ENCODE assay signal across 8 cellular contexts in the genomic region with DNA sequence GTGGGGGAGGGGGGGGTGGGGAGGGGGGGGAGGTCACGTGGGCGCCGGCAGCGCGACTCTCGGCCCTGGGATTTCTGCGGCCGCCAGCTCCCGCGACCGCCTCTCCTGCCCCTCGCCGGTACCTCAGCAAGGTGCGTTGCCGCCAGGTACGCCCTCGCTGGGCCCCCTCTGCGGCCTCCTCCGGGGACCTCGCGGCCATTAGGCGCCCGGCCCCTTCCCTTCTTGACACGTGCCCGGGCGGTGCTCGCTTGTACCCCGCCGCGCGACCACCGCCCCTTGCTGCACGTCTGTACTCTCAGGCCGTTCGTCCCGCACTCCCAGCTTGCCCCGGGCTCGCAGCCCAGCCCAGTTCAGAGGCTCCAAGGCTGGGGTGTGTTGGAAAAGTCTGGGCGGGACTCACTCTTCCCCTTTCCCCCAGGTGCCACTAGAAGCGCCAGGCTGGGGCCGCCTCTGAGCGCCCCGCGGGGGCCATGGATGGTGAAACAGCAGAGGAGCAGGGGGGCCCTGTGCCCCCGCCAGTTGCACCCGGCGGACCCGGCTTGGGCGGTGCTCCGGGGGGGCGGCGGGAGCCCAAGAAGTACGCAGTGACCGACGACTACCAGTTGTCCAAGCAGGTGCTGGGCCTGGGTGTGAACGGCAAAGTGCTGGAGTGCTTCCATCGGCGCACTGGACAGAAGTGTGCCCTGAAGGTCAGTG. TPM values are rescaled to one million over a fixed set of nuclear protein-coding genes. Genes with fewer than 3 reads are reported as not detected.
DNase-seq lines count a peak whose midpoint lies in the region; ATAC-seq and TF ChIP-seq lines count a peak whose summit lies in the region.

Gene MAPKAPK3 (plus strand): TSS at position 56 of the 696 bp plus-strand sequence. CDS start 415 bp downstream, at position 471.

- under 1% methylated on average over 45 of the region's 58 CpGs for WGBS in prostate gland

- no peaks in the 10 kb centered on the region for H3K27me3 ChIP-seq in prostate gland (replicated peaks; ENCODE audit: insufficient read depth)

- H3K4me3 ChIP-seq in GM12864 (ENCODE audit: low read depth, low read length) (peak within 1 kb of the TSS; percentile 68), prostate gland (peak within 1 kb of the TSS; percentile 54 to 86)

- intact Hi-C loops in activated T-helper 1 cell treated with anti-CD3 and anti-CD28 coated beads, Interleukin-12 subunit alpha, Interleukin-12 subunit beta, Interleukin-2, Interleukin-4 antibody, amounts not matched to agents 30 ng/mL and 10 ng/mL and 1 ng/mL, durations not matched to agents 14 hours and 24 hours and 36 hours (cut with micrococcal nuclease) = loop anchor here (2.0 kb wide), 5 partner anchors 16 to 1054 kb away; partner anchors contain the start of genes DOCK3 and TEX264
- intact Hi-C loops in prostate gland (cut with DNase I) = loop anchor here (2.0 to 10.0 kb wide), 5 partner anchors 58 to 1058 kb away; partner anchors contain the start of genes DOCK3, MANF and TEX264

- no peak for TF ChIP-seq CTCF in GM12864 (IDR thresholded peaks at IDR 0.05; ENCODE audit: low read depth, low read length, missing control alignments)
- no peak for TF ChIP-seq CTCF in glutamatergic neuron (IDR thresholded peaks at IDR 0.05; ENCODE audit: partially characterized antibody, unreplicated experiment)
- no peak for TF ChIP-seq CTCF in prostate gland (IDR thresholded peaks at IDR 0.05)

- DNase-seq in GM12864 (ENCODE audit: low read depth) (no peak), LHCN-M2 (ENCODE audit: low read depth) (no peak), glutamatergic neuron (peak; percentile 39), prostate gland (ENCODE audit: low spot score) (no peak), NCI-H446 treated with DMSO at 0.1 percent for 48 hours (lab: John Stamatoyannopoulos, UW) (no peak)
- no peak for DNase-seq in activated T-helper 1 cell treated with anti-CD3 and anti-CD28 coated beads, Interleukin-12 subunit alpha, Interleukin-12 subunit beta, Interleukin-2, Interleukin-4 antibody, amounts not matched to agents 30 ng/mL and 10 ng/mL and 1 ng/mL, durations not matched to agents 14 hours and 24 hours and 36 hours (ENCODE audit: low spot score)

- no peaks in the 10 kb centered on the region for H3K27me3 Mint-ChIP-seq in activated T-helper 1 cell treated with anti-CD3 and anti-CD28 coated beads, Interleukin-12 subunit alpha, Interleukin-12 subunit beta, Interleukin-2, Interleukin-4 antibody, amounts not matched to agents 30 ng/mL and 10 ng/mL and 1 ng/mL, durations not matched to agents 14 hours and 24 hours and 36 hours (ENCODE audit: insufficient read depth)
- H3K27me3 Mint-ChIP-seq in glutamatergic neuron (ENCODE audit: unreplicated experiment) = peaks cover 12% of the 10 kb centered on the region

- H3K36me3 Mint-ChIP-seq in activated T-helper 1 cell treated with anti-CD3 and anti-CD28 coated beads, Interleukin-12 subunit alpha, Interleukin-12 subunit beta, Interleukin-2, Interleukin-4 antibody, amounts not matched to agents 30 ng/mL and 10 ng/mL and 1 ng/mL, durations not matched to agents 14 hours and 24 hours and 36 hours (ENCODE audit: low read depth) = peaks cover 37% of the 10 kb centered on the region
- no peaks in the 10 kb centered on the region for H3K36me3 Mint-ChIP-seq in glutamatergic neuron (ENCODE audit: unreplicated experiment)

- H3K9me3 Mint-ChIP-seq in activated T-helper 1 cell treated with anti-CD3 and anti-CD28 coated beads, Interleukin-12 subunit alpha, Interleukin-12 subunit beta, Interleukin-2, Interleukin-4 antibody, amounts not matched to agents 30 ng/mL and 10 ng/mL and 1 ng/mL, durations not matched to agents 14 hours and 24 hours and 36 hours = no peaks in the 10 kb centered on the region
- peaks cover 12% of the 10 kb centered on the region for H3K9me3 Mint-ChIP-seq in glutamatergic neuron (ENCODE audit: unreplicated experiment)

- H3K4me1 ChIP-seq in prostate gland (replicated peaks) = peaks cover 17% of the 10 kb centered on the region

- no peak for TF ChIP-seq POLR2A in prostate gland (IDR thresholded peaks at IDR 0.05)

- H3K9me3 ChIP-seq in prostate gland = no peaks in the 10 kb centered on the region

- peak within 1 kb of the TSS; percentile 85 to 93 for H3K27ac ChIP-seq in prostate gland

- no peaks in the 10 kb centered on the region for H3K36me3 ChIP-seq in prostate gland

- peak within 1 kb of the TSS; percentile 93 for H3K4me3 Mint-ChIP-seq in activated T-helper 1 cell treated with anti-CD3 and anti-CD28 coated beads, Interleukin-12 subunit alpha, Interleukin-12 subunit beta, Interleukin-2, Interleukin-4 antibody, amounts not matched to agents 30 ng/mL and 10 ng/mL and 1 ng/mL, durations not matched to agents 14 hours and 24 hours and 36 hours
- H3K4me3 Mint-ChIP-seq in glutamatergic neuron (ENCODE audit: unreplicated experiment) = peak within 1 kb of the TSS; percentile 92

- peaks cover 67% of the 10 kb centered on the region for H3K4me1 Mint-ChIP-seq in activated T-helper 1 cell treated with anti-CD3 and anti-CD28 coated beads, Interleukin-12 subunit alpha, Interleukin-12 subunit beta, Interleukin-2, Interleukin-4 antibody, amounts not matched to agents 30 ng/mL and 10 ng/mL and 1 ng/mL, durations not matched to agents 14 hours and 24 hours and 36 hours (ENCODE audit: low read depth)
- peaks cover 17% of the 10 kb centered on the region for H3K4me1 Mint-ChIP-seq in glutamatergic neuron (ENCODE audit: low read depth, unreplicated experiment)

- H3K27ac Mint-ChIP-seq in activated T-helper 1 cell treated with anti-CD3 and anti-CD28 coated beads, Interleukin-12 subunit alpha, Interleukin-12 subunit beta, Interleukin-2, Interleukin-4 antibody, amounts not matched to agents 30 ng/mL and 10 ng/mL and 1 ng/mL, durations not matched to agents 14 hours and 24 hours and 36 hours = peak within 1 kb of the TSS; percentile 89
- H3K27ac Mint-ChIP-seq in glutamatergic neuron (ENCODE audit: unreplicated experiment) = peak within 1 kb of the TSS; percentile 65

- ATAC-seq in GM21619 (IDR thresholded peaks at IDR 0.05; ENCODE audit: unreplicated experiment) (peak; percentile 14), GM18517 (IDR thresholded peaks at IDR 0.05; ENCODE audit: unreplicated experiment) (no peak)

RNA-seq across cellular contexts. Expression of gene MAPKAPK3, which starts in this region (rescaled TPM):
- total RNA-seq in LHCN-M2 (2014; rRNA removed) = 92.3 and 103 TPM in 2 replicates
- polyA plus RNA-seq in LHCN-M2 (2012) = 53.5 TPM
- 191 and 201 TPM in 2 replicates for total RNA-seq in activated T-helper 1 cell treated with anti-CD3 and anti-CD28 coated beads, Interleukin-12 subunit alpha, Interleukin-12 subunit beta, Interleukin-2, Interleukin-4 antibody, amounts not matched to agents 30 ng/mL and 10 ng/mL and 1 ng/mL, durations not matched to agents 14 hours and 24 hours and 36 hours
- total RNA-seq in glutamatergic neuron (ENCODE audit: unreplicated experiment) = 10.7 TPM
- total RNA-seq in prostate gland = 10 to 100 TPM; 33.2 to 52.3 TPM
